ENCODE assay signal across 8 cellular contexts in the genomic region with DNA sequence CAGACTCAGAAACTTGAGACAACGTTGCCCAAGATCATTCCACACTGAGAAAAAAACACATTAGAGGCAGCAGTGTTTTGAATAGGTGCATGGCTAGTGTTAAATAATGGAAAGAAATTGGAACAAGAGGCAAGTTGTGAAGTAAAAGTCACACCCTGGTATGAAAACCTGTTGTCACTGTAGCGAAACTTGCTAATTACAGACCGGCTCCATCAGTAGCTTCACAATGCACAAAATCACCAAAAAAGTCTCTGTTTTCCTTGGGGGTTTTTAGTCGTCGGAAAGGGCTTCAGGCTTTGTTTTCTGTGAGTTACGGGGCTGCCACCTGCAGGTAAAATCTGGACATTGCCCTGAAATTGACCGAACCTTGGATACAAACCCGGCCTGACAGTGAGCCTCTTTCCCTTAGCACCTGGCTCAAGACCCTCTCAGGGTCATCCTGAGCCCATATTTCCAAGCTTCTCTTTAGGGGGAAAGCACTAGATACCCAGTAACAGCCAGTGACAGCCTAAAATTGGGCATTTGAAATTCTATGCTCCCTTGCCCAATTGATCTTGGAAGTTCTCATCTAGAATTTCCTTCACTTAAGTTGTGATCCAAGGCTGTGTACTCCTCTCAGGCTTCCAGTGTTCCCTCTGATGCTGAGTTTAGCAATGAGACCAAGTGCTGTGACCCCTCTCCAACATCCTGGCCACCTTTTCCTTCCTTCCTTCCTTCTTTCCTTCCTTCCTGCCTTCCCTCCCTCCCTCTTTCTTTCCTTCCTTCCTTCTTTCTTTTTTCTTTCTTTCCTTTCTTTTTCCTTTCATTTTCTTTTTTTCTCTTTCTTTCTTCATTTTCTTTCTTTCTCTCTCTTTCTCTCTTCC. TPM values are rescaled to one million over a fixed set of nuclear protein-coding genes. Genes with fewer than 3 reads are reported as not detected.
DNase-seq lines count a peak whose midpoint lies in the region; ATAC-seq and TF ChIP-seq lines count a peak whose summit lies in the region.

No MANE protein-coding gene starts in this region.

- H3K4me1 ChIP-seq in colonic mucosa = no peaks in the 10 kb centered on the region
- H3K4me1 ChIP-seq in liver (ENCODE audit: control insufficient read depth in 4 of 4, insufficient read depth in 4 of 4, low read length in 3 of 4) = peaks cover 0 to 6% (median 3%) of the 10 kb centered on the region in 4 donors

- WGBS in liver = 2% methylated on average over 8 of the region's 8 CpGs

- intact Hi-C loops in colonic mucosa (cut with DNase I) = no loop called here

- TF ChIP-seq RAD21 in liver (IDR thresholded peaks at IDR 0.05) = peak; percentile 95 to 96

- peak; percentile 53 for ATAC-seq in HG03039 (IDR thresholded peaks at IDR 0.05; ENCODE audit: unreplicated experiment)
- ATAC-seq in HG02571 (IDR thresholded peaks at IDR 0.05; ENCODE audit: unreplicated experiment) = no peak

- H3K9me3 ChIP-seq in colonic mucosa = no peaks in the 10 kb centered on the region
- H3K9me3 ChIP-seq in liver (ENCODE audit: control insufficient read depth in 4 of 4, low read length in 3 of 4) = no peaks in the 10 kb centered on the region

- H3K4me3 ChIP-seq in colonic mucosa (no peak overlapping the region), liver (ENCODE audit: low read depth in 1 of 3, low read length in 3 of 3) (peak overlapping the region in 2 of 3 donors; percentile 5 to 7)

- DNase-seq in DMS 273 treated with DMSO at 0.1 percent for 48 hours (lab: John Stamatoyannopoulos, UW) = peak; percentile 47
- DNase-seq in NCI-H446 treated with DMSO at 0.1 percent for 48 hours (lab: John Stamatoyannopoulos, UW) = peak; percentile 45
- peak; percentile 52 for DNase-seq in activated CD4-positive, alpha-beta T cell treated with anti-CD3 and anti-CD28 coated beads for 1 hour
- DNase-seq in colonic mucosa = peak; percentile 72
- DNase-seq in stimulated activated CD4-positive, alpha-beta T cell treated with anti-CD3 and anti-CD28 coated beads, TNF-alpha, amount 100 ng/mL, for 24 hours (ENCODE audit: low read depth in 3 of 3) = peak; percentile 43 to 68 (median 58)

- H3K27me3 ChIP-seq in colonic mucosa (no peaks in the 10 kb centered on the region), liver (ENCODE audit: control insufficient read depth in 4 of 4, insufficient read depth in 4 of 4, low read length in 3 of 4) (no peaks in the 10 kb centered on the region)

- peak; percentile 73 for TF ChIP-seq CTCF in colonic mucosa (IDR thresholded peaks at IDR 0.05)
- peak; percentile 82 for TF ChIP-seq CTCF in liver (IDR thresholded peaks at IDR 0.05; ENCODE audit: low read depth, low read length, missing input control)

- H3K36me3 ChIP-seq in colonic mucosa (no peaks in the 10 kb centered on the region), liver (ENCODE audit: control insufficient read depth in 4 of 4, insufficient read depth in 3 of 4, low read depth in 1 of 4, low read length in 3 of 4) (no peaks in the 10 kb centered on the region)

- H3K9ac ChIP-seq in colonic mucosa (ENCODE audit: low read depth in 2 of 2, low read length in 2 of 2) (no peak overlapping the region), liver (ENCODE audit: low read depth in 1 of 2, low read length in 2 of 2) (peak overlapping the region; percentile 16 to 30)

- no peak overlapping the region for H3K27ac ChIP-seq in colonic mucosa
- no peak overlapping the region for H3K27ac ChIP-seq in liver (ENCODE audit: low read depth in 1 of 2, low read length in 2 of 2)

TF ChIP-seq in liver, 16 proteins besides CTCF, POLR2A, EP300 and RAD21:
- TF ChIP-seq HNF4G (IDR thresholded peaks at IDR 0.05) (no peak), HNF4A (conservative IDR thresholded peaks at IDR 0.05) (peak in 1 of 2 donors; percentile 24)
- TF ChIP-seq, protein P1, sequence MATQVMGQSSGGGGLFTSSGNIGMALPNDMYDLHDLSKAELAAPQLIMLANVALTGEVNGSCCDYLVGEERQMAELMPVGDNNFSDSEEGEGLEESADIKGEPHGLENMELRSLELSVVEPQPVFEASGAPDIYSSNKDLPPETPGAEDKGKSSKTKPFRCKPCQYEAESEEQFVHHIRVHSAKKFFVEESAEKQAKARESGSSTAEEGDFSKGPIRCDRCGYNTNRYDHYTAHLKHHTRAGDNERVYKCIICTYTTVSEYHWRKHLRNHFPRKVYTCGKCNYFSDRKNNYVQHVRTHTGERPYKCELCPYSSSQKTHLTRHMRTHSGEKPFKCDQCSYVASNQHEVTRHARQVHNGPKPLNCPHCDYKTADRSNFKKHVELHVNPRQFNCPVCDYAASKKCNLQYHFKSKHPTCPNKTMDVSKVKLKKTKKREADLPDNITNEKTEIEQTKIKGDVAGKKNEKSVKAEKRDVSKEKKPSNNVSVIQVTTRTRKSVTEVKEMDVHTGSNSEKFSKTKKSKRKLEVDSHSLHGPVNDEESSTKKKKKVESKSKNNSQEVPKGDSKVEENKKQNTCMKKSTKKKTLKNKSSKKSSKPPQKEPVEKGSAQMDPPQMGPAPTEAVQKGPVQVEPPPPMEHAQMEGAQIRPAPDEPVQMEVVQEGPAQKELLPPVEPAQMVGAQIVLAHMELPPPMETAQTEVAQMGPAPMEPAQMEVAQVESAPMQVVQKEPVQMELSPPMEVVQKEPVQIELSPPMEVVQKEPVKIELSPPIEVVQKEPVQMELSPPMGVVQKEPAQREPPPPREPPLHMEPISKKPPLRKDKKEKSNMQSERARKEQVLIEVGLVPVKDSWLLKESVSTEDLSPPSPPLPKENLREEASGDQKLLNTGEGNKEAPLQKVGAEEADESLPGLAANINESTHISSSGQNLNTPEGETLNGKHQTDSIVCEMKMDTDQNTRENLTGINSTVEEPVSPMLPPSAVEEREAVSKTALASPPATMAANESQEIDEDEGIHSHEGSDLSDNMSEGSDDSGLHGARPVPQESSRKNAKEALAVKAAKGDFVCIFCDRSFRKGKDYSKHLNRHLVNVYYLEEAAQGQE (IDR thresholded peaks at IDR 0.05) = no peak

RNA-seq across cellular contexts. Expression of a gene that starts 7.2 kb away (rescaled TPM):
- 100 to 1,000 TPM; 117 to 126 TPM for total RNA-seq in colonic mucosa
- total RNA-seq in liver = 10 to 100 TPM; 49.3 to 91.8 TPM
- 10 to 100 TPM; 36.0 to 49.9 TPM for polyA plus RNA-seq in liver

RNA-seq across cellular contexts. Expression of a gene that starts 43.7 kb away (rescaled TPM):
- 10 to 100 TPM; 88.3 to 95.7 TPM for total RNA-seq in colonic mucosa
- 10 to 100 TPM; 19.2 to 31.0 TPM for total RNA-seq in liver
- 10 to 100 TPM; 15.6 to 20.9 TPM for polyA plus RNA-seq in liver

Comparison
In these comparisons a context has a peak if more than half of its experiments do, and no peak if none do; other contexts are left out.
1. H3K9ac ChIP-seq: peak in liver (2 of 2); none in colonic mucosa (0 of 2).
2. Peak in every context shown above with its lines, with median percentiles within 50 percentile points of each other: DNase-seq.